Comparison of ENCODE assay signal across 35 cellular contexts in genomic region chr14:40601063-40601462, GRCh38.
"Had no signal": no experiment of that assay in that cellular context is flagged by ENCODE, and none has a peak within 500 bp of the region (broad histone marks: within the 10 kb centered on the region; RNA-seq: fewer than 3 reads in every experiment).

No MANE protein-coding gene starts in this region.

- H3K4me2 ChIP-seq: KMS-11 had no signal

- H3K4me3 ChIP-seq: MG63 had no signal

- H3K36me3 ChIP-seq: MG63 had no signal

- H3K9me3 ChIP-seq: MG63 had no signal

- H3K9ac ChIP-seq: KMS-11 had no signal

- H3K27ac ChIP-seq: KMS-11 had no signal

- DNase-seq: Karpas-422, Kasumi-1, KG1, MG63, MM.1S, MV-4-11, NCI-H1048, NCI-H1092, NCI-H1092 treated with DMSO at 0.1 percent for 48 hours, NCI-H1105, NCI-H1105 treated with DMSO at 0.1 percent for 48 hours, NCI-H1417, NCI-H1417 treated with DMSO at 0.1 percent for 48 hours, NCI-H1436, NCI-H1436 treated with DMSO at 0.1 percent for 48 hours, NCI-H146, NCI-H1694, NCI-H1694 treated with DMSO at 0.1 percent for 48 hours, NCI-H187, NCI-H187 treated with DMSO at 0.1 percent for 48 hours, NCI-H1930, NCI-H2029, NCI-H2029 treated with DMSO at 0.1 percent for 48 hours, NCI-H2081, NCI-H2081 treated with DMSO at 0.1 percent for 48 hours, NCI-H2107, NCI-H2171, NCI-H2171 treated with DMSO at 0.1 percent for 48 hours, NCI-H2227 treated with DMSO at 0.1 percent for 48 hours, NCI-H226, NCI-H345, NCI-H446, NCI-H446 treated with DMSO at 0.1 percent for 48 hours, NCI-H510A had no signal

- H3K27me3 ChIP-seq: MG63 had no signal
